Comparison of ENCODE assay signal across 21 cellular contexts in the genomic region with DNA sequence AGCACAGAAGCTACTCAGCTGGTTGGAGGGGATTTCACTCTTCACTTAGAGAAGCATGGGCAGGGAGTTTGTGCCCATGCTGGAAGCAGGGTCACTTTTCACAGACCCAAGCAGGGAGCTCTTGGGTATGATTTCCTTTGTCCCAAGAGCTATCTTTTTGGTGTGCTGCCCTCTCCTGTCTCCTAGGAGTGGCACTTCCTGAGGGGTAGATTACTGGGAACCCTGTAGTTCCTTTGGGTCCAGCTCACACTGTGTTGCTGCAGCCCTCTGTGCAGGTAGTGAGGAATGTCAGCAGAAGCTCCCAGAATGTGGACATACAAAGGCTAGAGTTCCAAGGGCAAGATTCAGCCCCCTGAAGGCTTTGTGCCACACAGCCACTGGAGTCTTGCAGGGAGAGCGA.
DNase-seq lines count a peak whose midpoint lies in the region; ATAC-seq and TF ChIP-seq lines count a peak whose summit lies in the region.
"Had no signal": no experiment of that assay in that cellular context is flagged by ENCODE, and none has a peak within 500 bp of the region (broad histone marks: within the 10 kb centered on the region; RNA-seq: fewer than 3 reads in every experiment).

No MANE protein-coding gene starts in this region.

- no peaks in the 10 kb centered on the region for H3K27me3 Mint-ChIP-seq in endodermal cell (ENCODE audit: insufficient read depth)
- H3K27me3 Mint-ChIP-seq in stimulated activated memory B cell treated with anti-CD40 and anti-IgM and Interleukin-4, amounts not matched to agents 10 μg/mL and 1 μg/mL and 100 μg/mL, for 72 hours: no peaks in the 10 kb centered on the region
- H3K27me3 Mint-ChIP-seq in activated naive CD4-positive, alpha-beta T cell treated with anti-CD3 and anti-CD28 coated beads, Interleukin-2, amount 10 ng/mL, durations not matched to agents 7 days and 5 days: no peaks in the 10 kb centered on the region
- H3K27me3 Mint-ChIP-seq: IgD-negative memory B cell had no signal

- H3K4me1 ChIP-seq in PC-3 (ENCODE audit: insufficient read depth, low read length) (no peaks in the 10 kb centered on the region), endodermal cell (ENCODE audit: control insufficient read depth, insufficient read depth, low read length) (no peaks in the 10 kb centered on the region)
- H3K4me1 ChIP-seq: A549 had no signal

- H3K79me2 ChIP-seq in PC-3 (ENCODE audit: low read length): no peaks in the 10 kb centered on the region

- POLR2A ChIA-PET in PC-3 (lab: Charles Lee; ENCODE audit: unreplicated experiment): no interaction called here

- no peak for DNase-seq in PC-3
- DNase-seq in endodermal cell: peak; percentile 54
- DNase-seq in iPS-NIHi7 (ENCODE audit: extremely low spot score): peak; percentile 22
- DNase-seq in AG08395 (ENCODE audit: low spot score): no peak
- no peak for DNase-seq in activated naive CD4-positive, alpha-beta T cell treated with anti-CD3 and anti-CD28 coated beads, Interleukin-2, amount 10 ng/mL, durations not matched to agents 7 days and 5 days
- DNase-seq: C1 segment of cervical spinal cord, Calu3, DMS79 treated with DMSO at 0.1 percent for 48 hours, GF-D8, GM23248, MM.1S, NCI-H2029, NCI-H526 treated with DMSO at 0.1 percent for 48 hours, RPMI8226, SHP77 had no signal

- no peaks in the 10 kb centered on the region for H3K36me3 Mint-ChIP-seq in endodermal cell (ENCODE audit: low read depth)
- H3K36me3 Mint-ChIP-seq in stimulated activated memory B cell treated with anti-CD40 and anti-IgM and Interleukin-4, amounts not matched to agents 10 μg/mL and 1 μg/mL and 100 μg/mL, for 72 hours: no peaks in the 10 kb centered on the region
- no peaks in the 10 kb centered on the region for H3K36me3 Mint-ChIP-seq in activated naive CD4-positive, alpha-beta T cell treated with anti-CD3 and anti-CD28 coated beads, Interleukin-2, amount 10 ng/mL, durations not matched to agents 7 days and 5 days
- H3K36me3 Mint-ChIP-seq: IgD-negative memory B cell had no signal

- no peak overlapping the region for H3K27ac Mint-ChIP-seq in endodermal cell
- H3K27ac Mint-ChIP-seq in stimulated activated memory B cell treated with anti-CD40 and anti-IgM and Interleukin-4, amounts not matched to agents 10 μg/mL and 1 μg/mL and 100 μg/mL, for 72 hours: no peak overlapping the region
- no peak overlapping the region for H3K27ac Mint-ChIP-seq in activated naive CD4-positive, alpha-beta T cell treated with anti-CD3 and anti-CD28 coated beads, Interleukin-2, amount 10 ng/mL, durations not matched to agents 7 days and 5 days
- H3K27ac Mint-ChIP-seq: IgD-negative memory B cell had no signal

- 96% methylated on average over 1 of the region's 1 CpG; no CpG with 5 or more reads in 1 of the 2 experiments for WGBS in endodermal cell (ENCODE audit: insufficient coverage in 1 of 2, insufficient read length in 1 of 2), 2 experiments

- H3K27me3 ChIP-seq in PC-3 (ENCODE audit: low read length) (no peaks in the 10 kb centered on the region), endodermal cell (ENCODE audit: control insufficient read depth, insufficient read depth, low read length, poor library complexity, severe bottlenecking) (no peaks in the 10 kb centered on the region)

- BruUV-seq in PC-3 (replicated peaks; lab: Mats Ljungman, UMichigan): no TSS peak

- H4K20me1 ChIP-seq in PC-3 (ENCODE audit: low read length): no peaks in the 10 kb centered on the region

- CTCF ChIA-PET in PC-3 (lab: Charles Lee): interaction anchor here (0.7 kb wide), 1 partner anchor 1286 kb away, joined by 3 read pairs; no protein-coding TSS in a partner anchor
- CTCF ChIA-PET in activated naive CD4-positive, alpha-beta T cell treated with anti-CD3 and anti-CD28 coated beads, Interleukin-2, amount 10 ng/mL, durations not matched to agents 7 days and 5 days (lab: Charles Lee): no interaction called here

- H3F3A ChIP-seq in PC-3 (ENCODE audit: low read length, unreplicated experiment): no peaks in the 10 kb centered on the region

- H3K9me3 Mint-ChIP-seq in endodermal cell: no peaks in the 10 kb centered on the region
- H3K9me3 Mint-ChIP-seq in stimulated activated memory B cell treated with anti-CD40 and anti-IgM and Interleukin-4, amounts not matched to agents 10 μg/mL and 1 μg/mL and 100 μg/mL, for 72 hours: peaks cover 2% of the 10 kb centered on the region
- H3K9me3 Mint-ChIP-seq in activated naive CD4-positive, alpha-beta T cell treated with anti-CD3 and anti-CD28 coated beads, Interleukin-2, amount 10 ng/mL, durations not matched to agents 7 days and 5 days: peaks cover 10% of the 10 kb centered on the region

- H3K9me2 ChIP-seq in PC-3 (replicated peaks; ENCODE audit: low read length): no peaks in the 10 kb centered on the region

- H3K9me3 ChIP-seq in PC-3 (ENCODE audit: low read length): no peaks in the 10 kb centered on the region
- H3K9me3 ChIP-seq in endodermal cell (ENCODE audit: control insufficient read depth, low read length): no peaks in the 10 kb centered on the region
- H3K9me3 ChIP-seq: A549 had no signal

- H3K9ac ChIP-seq in PC-3 (ENCODE audit: low read length) (no peak overlapping the region), endodermal cell (ENCODE audit: extremely low read depth, low read length, poor library complexity, severe bottlenecking) (no peak overlapping the region)
- H3K9ac ChIP-seq: GM23248, KMS-11 had no signal

- ATAC-seq in PC-3 (peak; percentile 24; the same call in 1 of the 2 replicates), HG03135 (IDR thresholded peaks at IDR 0.05; ENCODE audit: unreplicated experiment) (no peak)
- ATAC-seq in stimulated activated memory B cell treated with anti-CD40 and anti-IgM and Interleukin-4, amounts not matched to agents 10 μg/mL and 1 μg/mL and 100 μg/mL, for 72 hours: peak; percentile 17
- ATAC-seq: A549, HCT116 had no signal

- H3K36me3 ChIP-seq in PC-3 (ENCODE audit: low read depth, low read length): no peaks in the 10 kb centered on the region
- no peaks in the 10 kb centered on the region for H3K36me3 ChIP-seq in endodermal cell (ENCODE audit: control insufficient read depth, insufficient read depth, low read length)

- intact Hi-C loops in PC-3 (cut with micrococcal nuclease): no loop called here

- H3K27ac ChIP-seq in PC-3 (ENCODE audit: low read length): no peak overlapping the region
- no peak overlapping the region for H3K27ac ChIP-seq in endodermal cell (ENCODE audit: low read depth, low read length)
- H3K27ac ChIP-seq: A549, GM23248, KMS-11 had no signal

- H3K4me2 ChIP-seq in PC-3 (ENCODE audit: low read length): no peak overlapping the region
- H3K4me2 ChIP-seq: A549, KMS-11 had no signal

- peaks cover 3% of the 10 kb centered on the region for H3K4me1 Mint-ChIP-seq in endodermal cell
- no peaks in the 10 kb centered on the region for H3K4me1 Mint-ChIP-seq in stimulated activated memory B cell treated with anti-CD40 and anti-IgM and Interleukin-4, amounts not matched to agents 10 μg/mL and 1 μg/mL and 100 μg/mL, for 72 hours
- no peaks in the 10 kb centered on the region for H3K4me1 Mint-ChIP-seq in activated naive CD4-positive, alpha-beta T cell treated with anti-CD3 and anti-CD28 coated beads, Interleukin-2, amount 10 ng/mL, durations not matched to agents 7 days and 5 days
- H3K4me1 Mint-ChIP-seq: IgD-negative memory B cell had no signal

- no peak overlapping the region for H2AFZ ChIP-seq in PC-3 (ENCODE audit: low read length)
- H2AFZ ChIP-seq: GM23248 had no signal

- H3K4me3 Mint-ChIP-seq in endodermal cell: no peak overlapping the region
- H3K4me3 Mint-ChIP-seq in stimulated activated memory B cell treated with anti-CD40 and anti-IgM and Interleukin-4, amounts not matched to agents 10 μg/mL and 1 μg/mL and 100 μg/mL, for 72 hours: no peak overlapping the region
- no peak overlapping the region for H3K4me3 Mint-ChIP-seq in activated naive CD4-positive, alpha-beta T cell treated with anti-CD3 and anti-CD28 coated beads, Interleukin-2, amount 10 ng/mL, durations not matched to agents 7 days and 5 days
- H3K4me3 Mint-ChIP-seq: IgD-negative memory B cell had no signal

- H3K4me3 ChIP-seq in PC-3 (ENCODE audit: low read length): no peak overlapping the region
- H3K4me3 ChIP-seq in endodermal cell (ENCODE audit: low read length): no peak overlapping the region
- H3K4me3 ChIP-seq: A549, GM23248 had no signal

- TF ChIP-seq CTCF in PC-3 (conservative IDR thresholded peaks at IDR 0.05; ENCODE audit: low read depth, low read length): no peak
- TF ChIP-seq CTCF in endodermal cell (conservative IDR thresholded peaks at IDR 0.05): peak; percentile 65

Comparison
In these comparisons a context has a peak if more than half of its experiments do, and no peak if none do; other contexts are left out.
1. DNase-seq: peak in endodermal cell (single experiment) and iPS-NIHi7 (single experiment); none in PC-3 (single experiment), AG08395 (single experiment) and activated naive CD4-positive, alpha-beta T cell treated with anti-CD3 and anti-CD28 coated beads, Interleukin-2, amount 10 ng/mL, durations not matched to agents 7 days and 5 days (single experiment).